ENCODE assay signal across 17 cellular contexts in genomic region chr11:36213050-36213840, GRCh38.
DNase-seq lines count a peak whose midpoint lies in the region; TF ChIP-seq lines count a peak whose summit lies in the region.
"Had no signal": no experiment of that assay in that cellular context is flagged by ENCODE, and none has a peak within 500 bp of the region (broad histone marks: within the 10 kb centered on the region; RNA-seq: fewer than 3 reads in every experiment).

No MANE protein-coding gene starts in this region.

- no peaks in the 10 kb centered on the region for H3K9me3 Mint-ChIP-seq in HFFc6
- H3K9me3 Mint-ChIP-seq: natural killer cell treated with Interleukin-12 subunit alpha and Interleukin-12 subunit beta and Interleukin-15 and Interleukin-18, amount 100 ng/mL, for 72 hours; stimulated activated naive CD8-positive, alpha-beta T cell treated with anti-CD3 and anti-CD28 coated beads, Interleukin-15, Interleukin-2, amounts not matched to agents 100 ng/mL and 50 ng/mL, for 24 hours had no signal

- no peaks in the 10 kb centered on the region for H3K27me3 ChIP-seq in WERI-Rb-1 (ENCODE audit: insufficient read depth, low read depth, severe bottlenecking)
- H3K27me3 ChIP-seq: sigmoid colon had no signal

- H3K27ac ChIP-seq in substantia nigra (ENCODE audit: low read depth, low read length, poor library complexity, severe bottlenecking) (peak overlapping the region; percentile 44), WERI-Rb-1 (no peak overlapping the region)
- H3K27ac ChIP-seq: sigmoid colon, VCaP had no signal

- H3K9me3 ChIP-seq in WERI-Rb-1 (ENCODE audit: severe bottlenecking): no peaks in the 10 kb centered on the region
- H3K9me3 ChIP-seq: sigmoid colon had no signal

- no peaks in the 10 kb centered on the region for H3K36me3 ChIP-seq in WERI-Rb-1
- H3K36me3 ChIP-seq: sigmoid colon had no signal

- no peak for TF ChIP-seq CTCF in HFFc6 (IDR thresholded peaks at IDR 0.05)
- TF ChIP-seq CTCF in WERI-Rb-1 (IDR thresholded peaks at IDR 0.05; ENCODE audit: low read depth, low read length): no peak

- DNase-seq in NCI-H510A treated with DMSO at 0.1 percent for 48 hours (lab: John Stamatoyannopoulos, UW): peak; percentile 3
- DNase-seq in NCI-H510A (lab: John Stamatoyannopoulos, UW): no peak
- DNase-seq in NCI-H524 treated with DMSO at 0.1 percent for 48 hours (lab: John Stamatoyannopoulos, UW): peak; percentile 78
- peak; percentile 44 to 61 for DNase-seq in hippocampal formation (lab: John Stamatoyannopoulos, UW)
- peak in 29 of 49 donors; percentile 3 to 76 (median 46) for DNase-seq in substantia nigra (lab: John Stamatoyannopoulos, UW)
- no peak for DNase-seq in HFFc6
- no peak for DNase-seq in germinal center (ENCODE audit: low spot score)
- DNase-seq in WERI-Rb-1: no peak
- DNase-seq: activated gamma-delta T cell treated with Interleukin-2 at 50 U/mL for 16 hours; CD8-positive, alpha-beta memory T cell; GOT3; NCI-H187; sigmoid colon had no signal

- H3K36me3 Mint-ChIP-seq in HFFc6 (ENCODE audit: low read depth): no peaks in the 10 kb centered on the region
- H3K36me3 Mint-ChIP-seq: CD8-positive, alpha-beta memory T cell; natural killer cell treated with Interleukin-12 subunit alpha and Interleukin-12 subunit beta and Interleukin-15 and Interleukin-18, amount 100 ng/mL, for 72 hours had no signal

- H3K4me3 ChIP-seq in WERI-Rb-1 (ENCODE audit: low read depth, low read length): no peak overlapping the region
- H3K4me3 ChIP-seq: K562, sigmoid colon had no signal

- H3K4me3 Mint-ChIP-seq in HFFc6: no peak overlapping the region
- H3K4me3 Mint-ChIP-seq: CD8-positive, alpha-beta memory T cell; natural killer cell treated with Interleukin-12 subunit alpha and Interleukin-12 subunit beta and Interleukin-15 and Interleukin-18, amount 100 ng/mL, for 72 hours; stimulated activated naive CD8-positive, alpha-beta T cell treated with anti-CD3 and anti-CD28 coated beads, Interleukin-15, Interleukin-2, amounts not matched to agents 100 ng/mL and 50 ng/mL, for 24 hours had no signal

- H3K27me3 Mint-ChIP-seq in HFFc6 (ENCODE audit: insufficient read depth): no peaks in the 10 kb centered on the region; the same call in 1 of the 2 replicates

- H3K27ac Mint-ChIP-seq in HFFc6: no peak overlapping the region
- H3K27ac Mint-ChIP-seq: CD8-positive, alpha-beta memory T cell; natural killer cell treated with Interleukin-12 subunit alpha and Interleukin-12 subunit beta and Interleukin-15 and Interleukin-18, amount 100 ng/mL, for 72 hours; stimulated activated naive CD8-positive, alpha-beta T cell treated with anti-CD3 and anti-CD28 coated beads, Interleukin-15, Interleukin-2, amounts not matched to agents 100 ng/mL and 50 ng/mL, for 24 hours had no signal

- H3K4me1 Mint-ChIP-seq in HFFc6 (ENCODE audit: low read depth): no peaks in the 10 kb centered on the region
- H3K4me1 Mint-ChIP-seq: CD8-positive, alpha-beta memory T cell had no signal

Comparison
In these comparisons a context has a peak if more than half of its experiments do, and no peak if none do; other contexts are left out.
1. DNase-seq: peak in NCI-H510A treated with DMSO at 0.1 percent for 48 hours (single experiment), NCI-H524 treated with DMSO at 0.1 percent for 48 hours (single experiment), hippocampal formation (2 of 2) and substantia nigra (29 of 49); none in NCI-H510A (single experiment), HFFc6 (single experiment), germinal center (single experiment) and WERI-Rb-1 (single experiment).